9 cellular contexts compared by ENCODE assay signal in genomic region chr4:41963105-41963504, GRCh38. TPM values are rescaled to one million over a fixed set of nuclear protein-coding genes. Genes with fewer than 3 reads are reported as not detected.
DNase-seq lines count a peak whose midpoint lies in the region; ATAC-seq and TF ChIP-seq lines count a peak whose summit lies in the region.
"Had no signal": no experiment of that assay in that cellular context is flagged by ENCODE, and none has a peak within 500 bp of the region (broad histone marks: within the 10 kb centered on the region; RNA-seq: fewer than 3 reads in every experiment).

No MANE protein-coding gene starts in this region.

- H3K9me3 ChIP-seq in BE2C (no peaks in the 10 kb centered on the region), MG63 (no peaks in the 10 kb centered on the region)
- no peaks in the 10 kb centered on the region for H3K9me3 ChIP-seq in effector memory CD4-positive, alpha-beta T cell (ENCODE audit: control insufficient read depth, low read length)

- H3K27ac ChIP-seq in effector memory CD4-positive, alpha-beta T cell (ENCODE audit: insufficient read depth, low read length, poor library complexity, severe bottlenecking) = no peak overlapping the region

- H3K4me1 ChIP-seq in BE2C = no peaks in the 10 kb centered on the region; the same call in 1 of the 2 replicates
- no peaks in the 10 kb centered on the region for H3K4me1 ChIP-seq in effector memory CD4-positive, alpha-beta T cell (ENCODE audit: control insufficient read depth, insufficient read depth, low read length, poor library complexity, severe bottlenecking)

- ATAC-seq in GM21737 (IDR thresholded peaks at IDR 0.05; ENCODE audit: unreplicated experiment) = no peak

- no peak for DNase-seq in BE2C
- peak; percentile 12 for DNase-seq in GM12865 (ENCODE audit: low read depth)
- peak; percentile 32 for DNase-seq in SKM-1 treated with dmso at 0.1 percent for 144 hours (lab: John Stamatoyannopoulos, UW; ENCODE audit: unreplicated experiment)
- DNase-seq in iris pigment epithelial cell (ENCODE audit: low read depth) = peak; percentile 34
- no peak for DNase-seq in activated naive CD4-positive, alpha-beta T cell treated with anti-CD3 and anti-CD28 coated beads, Interleukin-2, amount 10 ng/mL, durations not matched to agents 7 days and 5 days
- DNase-seq in effector memory CD4-positive, alpha-beta T cell = no peak
- no peak for DNase-seq in MG63
- DNase-seq: activated B cell treated with CpG ODN at 0.5 μM for 24 hours had no signal

- no peaks in the 10 kb centered on the region for H3K4me1 Mint-ChIP-seq in activated naive CD4-positive, alpha-beta T cell treated with anti-CD3 and anti-CD28 coated beads, Interleukin-2, amount 10 ng/mL, durations not matched to agents 7 days and 5 days
- H3K4me1 Mint-ChIP-seq: activated B cell treated with CpG ODN at 0.5 μM for 24 hours had no signal

- TF ChIP-seq CTCF in BE2C (IDR thresholded peaks at IDR 0.05; ENCODE audit: low read depth, low read length) (peak; percentile 42), GM12865 (IDR thresholded peaks at IDR 0.05; ENCODE audit: insufficient read depth, low read depth, low read length, missing control alignments) (peak; percentile 17)

- H3K4me3 Mint-ChIP-seq in activated naive CD4-positive, alpha-beta T cell treated with anti-CD3 and anti-CD28 coated beads, Interleukin-2, amount 10 ng/mL, durations not matched to agents 7 days and 5 days = no peak overlapping the region
- H3K4me3 Mint-ChIP-seq: activated B cell treated with CpG ODN at 0.5 μM for 24 hours had no signal

- peaks cover 2% of the 10 kb centered on the region for H3K9me3 Mint-ChIP-seq in activated naive CD4-positive, alpha-beta T cell treated with anti-CD3 and anti-CD28 coated beads, Interleukin-2, amount 10 ng/mL, durations not matched to agents 7 days and 5 days

- no peaks in the 10 kb centered on the region for H3K27me3 Mint-ChIP-seq in activated naive CD4-positive, alpha-beta T cell treated with anti-CD3 and anti-CD28 coated beads, Interleukin-2, amount 10 ng/mL, durations not matched to agents 7 days and 5 days
- H3K27me3 Mint-ChIP-seq: activated B cell treated with CpG ODN at 0.5 μM for 24 hours had no signal

- peaks cover under 1% of the 10 kb centered on the region for H3K36me3 Mint-ChIP-seq in activated naive CD4-positive, alpha-beta T cell treated with anti-CD3 and anti-CD28 coated beads, Interleukin-2, amount 10 ng/mL, durations not matched to agents 7 days and 5 days

- CTCF ChIA-PET in activated naive CD4-positive, alpha-beta T cell treated with anti-CD3 and anti-CD28 coated beads, Interleukin-2, amount 10 ng/mL, durations not matched to agents 7 days and 5 days (lab: Charles Lee) = interaction anchor here (1.0 kb wide), 1 partner anchor 27 kb away, joined by 3 read pairs; the partner anchor contains the start of gene SLC30A9

- no peak overlapping the region for H3K4me3 ChIP-seq in BE2C (ENCODE audit: low read depth, low read length)
- H3K4me3 ChIP-seq in GM12865 (ENCODE audit: low read depth, low read length) = no peak overlapping the region
- H3K4me3 ChIP-seq in effector memory CD4-positive, alpha-beta T cell (ENCODE audit: insufficient read depth, low read depth, low read length, poor library complexity, severe bottlenecking) = no peak overlapping the region
- no peak overlapping the region for H3K4me3 ChIP-seq in MG63

- H3K27ac Mint-ChIP-seq in activated naive CD4-positive, alpha-beta T cell treated with anti-CD3 and anti-CD28 coated beads, Interleukin-2, amount 10 ng/mL, durations not matched to agents 7 days and 5 days = no peak overlapping the region
- H3K27ac Mint-ChIP-seq: activated B cell treated with CpG ODN at 0.5 μM for 24 hours had no signal

- H3K36me3 ChIP-seq in BE2C (peaks cover 2% of the 10 kb centered on the region), MG63 (no peaks in the 10 kb centered on the region)
- no peaks in the 10 kb centered on the region for H3K36me3 ChIP-seq in effector memory CD4-positive, alpha-beta T cell (ENCODE audit: control insufficient read depth, insufficient read depth, low read length)

- H3K27me3 ChIP-seq in BE2C (no peaks in the 10 kb centered on the region), MG63 (no peaks in the 10 kb centered on the region)
- H3K27me3 ChIP-seq in effector memory CD4-positive, alpha-beta T cell (replicated peaks; ENCODE audit: control insufficient read depth, insufficient read depth, low read length, poor library complexity, severe bottlenecking) = no peaks in the 10 kb centered on the region

RNA-seq across cellular contexts. Expression of gene DCAF4L1, which starts 18.5 kb away (rescaled TPM):
- polyA plus RNA-seq in BE2C (2012; ENCODE audit: insufficient read depth, insufficient read length, low read depth) = 1.9 TPM
- 0.03 and 0.37 TPM in 2 replicates for total RNA-seq in MG63 (2014; rRNA removed; shearing (Covaris generic); ENCODE audit: low replicate concordance)

RNA-seq across cellular contexts. Expression of gene SLC30A9, which starts 27.2 kb away (rescaled TPM):
- polyA plus RNA-seq in BE2C (2012; ENCODE audit: insufficient read depth, insufficient read length, low read depth) = 39.5 TPM
- 16.3 and 32.2 TPM in 2 replicates for total RNA-seq in MG63 (2014; rRNA removed; shearing (Covaris generic); ENCODE audit: low replicate concordance)

RNA-seq across cellular contexts. Expression of gene TMEM33, which starts 27.9 kb away (rescaled TPM):
- polyA plus RNA-seq in BE2C (2012; ENCODE audit: insufficient read depth, insufficient read length, low read depth) = 59.0 TPM
- total RNA-seq in MG63 (2014; rRNA removed; shearing (Covaris generic); ENCODE audit: low replicate concordance) = 28.1 and 37.9 TPM in 2 replicates

Comparison
In these comparisons a context has a peak if more than half of its experiments do, and no peak if none do; other contexts are left out.
1. DNase-seq: peak in GM12865 (single experiment), SKM-1 treated with dmso at 0.1 percent for 144 hours (single experiment) and iris pigment epithelial cell (single experiment); none in BE2C (single experiment), activated naive CD4-positive, alpha-beta T cell treated with anti-CD3 and anti-CD28 coated beads, Interleukin-2, amount 10 ng/mL, durations not matched to agents 7 days and 5 days (single experiment), effector memory CD4-positive, alpha-beta T cell (0 of 3) and MG63 (single experiment).